ENCODE assay signal across 8 cellular contexts in genomic region chr1:232806071-232806510, GRCh38. TPM values are rescaled to one million over a fixed set of nuclear protein-coding genes. Genes with fewer than 3 reads are reported as not detected.
DNase-seq lines count a peak whose midpoint lies in the region; FAIRE-seq and TF ChIP-seq lines count a peak whose summit lies in the region.

No MANE protein-coding gene starts in this region.

- peak overlapping the region; percentile 92 for H3K4me3 ChIP-seq in ACC112 (ENCODE audit: low read depth, low read length)
- peak overlapping the region; percentile 87 for H3K4me3 ChIP-seq in HUES48 (ENCODE audit: low read depth, low read length)
- peak overlapping the region; percentile 75 for H3K4me3 ChIP-seq in bronchial epithelial cell (ENCODE audit: low read depth, low read length)
- peak overlapping the region; percentile 81 to 82 for H3K4me3 ChIP-seq in mucosa of rectum (ENCODE audit: low read length in 2 of 2)

- no peak for FAIRE-seq in bronchial epithelial cell (lab: Jason Lieb, UNC)

- H2AFZ ChIP-seq in ACC112 (ENCODE audit: low read length, unreplicated experiment) = peak overlapping the region; percentile 94

- DNase-seq in bronchial epithelial cell (ENCODE audit: low read depth) (no peak), iPS-NIHi11 (ENCODE audit: low spot score) (no peak), A172 (ENCODE audit: low spot score) (no peak), GM19238 (ENCODE audit: insufficient read length, low spot score) (no peak), HuH-7 (ENCODE audit: low spot score) (no peak)

- H3K36me3 ChIP-seq in ACC112 (ENCODE audit: insufficient read depth, low read length) = no peaks in the 10 kb centered on the region
- no peaks in the 10 kb centered on the region; the same call in 1 of the 2 replicates for H3K36me3 ChIP-seq in HUES48 (ENCODE audit: control insufficient read depth, insufficient read depth, low read length)
- no peaks in the 10 kb centered on the region for H3K36me3 ChIP-seq in bronchial epithelial cell (ENCODE audit: control insufficient read depth, insufficient read depth, low read length)
- no peaks in the 10 kb centered on the region for H3K36me3 ChIP-seq in mucosa of rectum (ENCODE audit: control insufficient read depth in 2 of 2, insufficient read depth in 2 of 2, low read length in 2 of 2)

- TF ChIP-seq CTCF in bronchial epithelial cell (IDR thresholded peaks at IDR 0.05; ENCODE audit: insufficient read depth, low read length, severe bottlenecking) = no peak

- H3K79me2 ChIP-seq in ACC112 (ENCODE audit: control insufficient read depth, insufficient read depth, low read length, unreplicated experiment) = no peaks in the 10 kb centered on the region

- H3K9me3 ChIP-seq in HUES48 (ENCODE audit: control insufficient read depth, insufficient read depth, low read length) = no peaks in the 10 kb centered on the region
- no peaks in the 10 kb centered on the region for H3K9me3 ChIP-seq in mucosa of rectum (ENCODE audit: control insufficient read depth in 2 of 2, low read length in 2 of 2)

- no peak overlapping the region for H3K27ac ChIP-seq in ACC112 (ENCODE audit: low read depth, low read length)
- H3K27ac ChIP-seq in HUES48 (ENCODE audit: low read depth, low read length) = peak overlapping the region; percentile 77
- peak overlapping the region; percentile 61 to 64 for H3K27ac ChIP-seq in mucosa of rectum (ENCODE audit: low read depth in 2 of 2, low read length in 2 of 2)

- H3K4me1 ChIP-seq in ACC112 (ENCODE audit: control insufficient read depth, insufficient read depth, low read length, unreplicated experiment) (peaks cover 5% of the 10 kb centered on the region), HUES48 (ENCODE audit: control insufficient read depth, insufficient read depth, low read length) (peaks cover 19% of the 10 kb centered on the region), mucosa of rectum (ENCODE audit: control insufficient read depth in 2 of 2, insufficient read depth in 2 of 2, low read length in 2 of 2) (peaks cover 8% of the 10 kb centered on the region in 2 donors)

- no peaks in the 10 kb centered on the region for H3K27me3 ChIP-seq in ACC112 (ENCODE audit: insufficient read depth, low read length)
- H3K27me3 ChIP-seq in HUES48 (ENCODE audit: control insufficient read depth, insufficient read depth, low read length) = peaks cover 6% of the 10 kb centered on the region
- no peaks in the 10 kb centered on the region for H3K27me3 ChIP-seq in bronchial epithelial cell (ENCODE audit: control insufficient read depth, insufficient read depth, low read length)
- H3K27me3 ChIP-seq in mucosa of rectum (ENCODE audit: control insufficient read depth in 2 of 2, insufficient read depth in 2 of 2, low read length in 2 of 2) = no peaks in the 10 kb centered on the region

- H3K9ac ChIP-seq in HUES48 (ENCODE audit: low read depth, low read length) (peak overlapping the region; percentile 91), mucosa of rectum (ENCODE audit: low read depth in 1 of 2, low read length in 2 of 2) (peak overlapping the region; percentile 60 to 83)

RNA-seq across cellular contexts. Expression of gene MAP10, which starts 0.9 kb away (rescaled TPM):
- total RNA-seq in bronchial epithelial cell = 0.38 and 0.53 TPM in 2 replicates
- total RNA-seq in A172 (2014; rRNA removed; shearing (Covaris generic)) = 0.09 and 0.84 TPM in 2 replicates
